ENCODE assay signal across 11 cellular contexts in genomic region chr5:154603978-154604679, GRCh38.
DNase-seq lines count a peak whose midpoint lies in the region; ATAC-seq and TF ChIP-seq lines count a peak whose summit lies in the region.
"Had no signal": no experiment of that assay in that cellular context is flagged by ENCODE, and none has a peak within 500 bp of the region (broad histone marks: within the 10 kb centered on the region; RNA-seq: fewer than 3 reads in every experiment).

No MANE protein-coding gene starts in this region.

- H3K27me3 ChIP-seq in SJCRH30 (peaks cover 9% of the 10 kb centered on the region; the same call in 1 of the 2 replicates), cardiac muscle cell (no peaks in the 10 kb centered on the region)

- no peaks in the 10 kb centered on the region; the same call in 1 of the 2 replicates for H3K9me3 ChIP-seq in ES-I3 (ENCODE audit: control insufficient read depth, insufficient read depth, low read length)
- no peaks in the 10 kb centered on the region for H3K9me3 ChIP-seq in SJCRH30 (replicated peaks)
- no peaks in the 10 kb centered on the region for H3K9me3 ChIP-seq in cardiac muscle cell (ENCODE audit: low read depth)

- H3K9ac ChIP-seq in ES-I3 (ENCODE audit: low read depth, low read length), result peak overlapping the region; percentile 18; the same call in 1 of the 2 replicates

- H3K27ac Mint-ChIP-seq in progenitor cell of endocrine pancreas, result peak overlapping the region; percentile 70

- H3K4me3 Mint-ChIP-seq in progenitor cell of endocrine pancreas (ENCODE audit: low read depth), result peak overlapping the region; percentile 37

- peaks cover 31% of the 10 kb centered on the region for H3K4me1 ChIP-seq in ES-I3 (ENCODE audit: insufficient read depth, low read length)
- no peaks in the 10 kb centered on the region for H3K4me1 ChIP-seq in SJCRH30
- peaks cover 23% of the 10 kb centered on the region for H3K4me1 ChIP-seq in cardiac muscle cell (ENCODE audit: low read depth)

- H3K4me3 ChIP-seq in SJCRH30 (peak overlapping the region; percentile 12), cardiac muscle cell (no peak overlapping the region)

- H3K27me3 Mint-ChIP-seq in progenitor cell of endocrine pancreas, result peaks cover 60% of the 10 kb centered on the region

- DNase-seq in SJCRH30 (peak; percentile 73 to 76), cardiac muscle cell (ENCODE audit: low read depth in 1 of 2, low spot score in 1 of 2) (peak; percentile 68 to 90), progenitor cell of endocrine pancreas (ENCODE audit: low spot score, unreplicated experiment) (no peak), C1 segment of cervical spinal cord (lab: John Stamatoyannopoulos, UW) (no peak), UCSD-AML1 (lab: John Stamatoyannopoulos, UW; ENCODE audit: unreplicated experiment) (no peak)
- DNase-seq: activated CD4-positive, alpha-beta T cell treated with anti-CD3 and anti-CD28 coated beads for 1 hour; central memory CD4-positive, alpha-beta T cell; NK-92 treated with Interleukin-12 subunit alpha and Interleukin-12 subunit beta, amount 100 ng/mL, for 24 hours had no signal

- TF ChIP-seq CTCF in cardiac muscle cell (IDR thresholded peaks at IDR 0.05; ENCODE audit: low read depth, low read length), result no peak
- no peak for TF ChIP-seq CTCF in progenitor cell of endocrine pancreas (IDR thresholded peaks at IDR 0.05; ENCODE audit: unreplicated experiment)

- no peaks in the 10 kb centered on the region for H3K9me3 Mint-ChIP-seq in progenitor cell of endocrine pancreas (ENCODE audit: low read depth)

- H3K36me3 Mint-ChIP-seq in progenitor cell of endocrine pancreas (ENCODE audit: insufficient read depth), result no peaks in the 10 kb centered on the region

- no peak overlapping the region for H3K27ac ChIP-seq in SJCRH30
- peak overlapping the region; percentile 47 for H3K27ac ChIP-seq in cardiac muscle cell

- peaks cover 7% of the 10 kb centered on the region for H3K4me1 Mint-ChIP-seq in progenitor cell of endocrine pancreas (ENCODE audit: low read depth)

- ATAC-seq in GM19328 (IDR thresholded peaks at IDR 0.05; ENCODE audit: unreplicated experiment) (no peak), GM21723 (IDR thresholded peaks at IDR 0.05; ENCODE audit: unreplicated experiment) (no peak)

- H3K36me3 ChIP-seq in ES-I3 (ENCODE audit: insufficient read depth, low read length) (no peaks in the 10 kb centered on the region), SJCRH30 (no peaks in the 10 kb centered on the region), cardiac muscle cell (no peaks in the 10 kb centered on the region)

Comparison
In these comparisons a context has a peak if more than half of its experiments do, and no peak if none do; other contexts are left out.
1. DNase-seq: peak in SJCRH30 (2 of 2) and cardiac muscle cell (2 of 2); none in progenitor cell of endocrine pancreas (single experiment), C1 segment of cervical spinal cord (0 of 14) and UCSD-AML1 (single experiment).